Comparison of ENCODE assay signal across 2 cellular contexts in genomic region chr2:162688403-162688802, GRCh38.
TF ChIP-seq lines count a peak whose summit lies in the region.

No MANE protein-coding gene starts in this region.

TF ChIP-seq in liver, 16 proteins besides CTCF, POLR2A, EP300 and RAD21 (continued from another document):
- TF ChIP-seq FOXA1 (IDR thresholded peaks at IDR 0.05) (no peak), YY1 (IDR thresholded peaks at IDR 0.05) (no peak), REST (IDR thresholded peaks at IDR 0.05) (no peak), HNF4A (conservative IDR thresholded peaks at IDR 0.05) (peak; percentile 37 to 56), HNF4G (IDR thresholded peaks at IDR 0.05) (peak; percentile 14), TAF1 (conservative IDR thresholded peaks at IDR 0.05) (no peak)
TF ChIP-seq in liver: peak in this region for 3.

TF ChIP-seq in HepG2, 621 proteins besides CTCF, POLR2A, EP300 and RAD21 (continued from another document):
- TF ChIP-seq TSC22D2 (CRISPR knock-in tag; IDR thresholded peaks at IDR 0.05; ENCODE audit: borderline replicate concordance) (no peak), TCF7L2 (IDR thresholded peaks at IDR 0.05; ENCODE audit: low read depth, low read length) (no peak), ZNF414 (CRISPR knock-in tag; IDR thresholded peaks at IDR 0.05) (no peak), PAX8 (CRISPR knock-in tag; IDR thresholded peaks at IDR 0.05; ENCODE audit: borderline replicate concordance) (no peak)
- TF ChIP-seq, protein P1, sequence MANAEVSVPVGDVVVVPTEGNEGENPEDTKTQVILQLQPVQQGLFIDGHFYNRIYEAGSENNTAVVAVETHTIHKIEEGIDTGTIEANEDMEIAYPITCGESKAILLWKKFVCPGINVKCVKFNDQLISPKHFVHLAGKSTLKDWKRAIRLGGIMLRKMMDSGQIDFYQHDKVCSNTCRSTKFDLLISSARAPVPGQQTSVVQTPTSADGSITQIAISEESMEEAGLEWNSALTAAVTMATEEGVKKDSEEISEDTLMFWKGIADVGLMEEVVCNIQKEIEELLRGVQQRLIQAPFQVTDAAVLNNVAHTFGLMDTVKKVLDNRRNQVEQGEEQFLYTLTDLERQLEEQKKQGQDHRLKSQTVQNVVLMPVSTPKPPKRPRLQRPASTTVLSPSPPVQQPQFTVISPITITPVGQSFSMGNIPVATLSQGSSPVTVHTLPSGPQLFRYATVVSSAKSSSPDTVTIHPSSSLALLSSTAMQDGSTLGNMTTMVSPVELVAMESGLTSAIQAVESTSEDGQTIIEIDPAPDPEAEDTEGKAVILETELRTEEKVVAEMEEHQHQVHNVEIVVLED (CRISPR knock-in tag; IDR thresholded peaks at IDR 0.05; ENCODE audit: borderline replicate concordance): no peak
